Comparison of ENCODE assay signal across 1 cellular context in the genomic region with DNA sequence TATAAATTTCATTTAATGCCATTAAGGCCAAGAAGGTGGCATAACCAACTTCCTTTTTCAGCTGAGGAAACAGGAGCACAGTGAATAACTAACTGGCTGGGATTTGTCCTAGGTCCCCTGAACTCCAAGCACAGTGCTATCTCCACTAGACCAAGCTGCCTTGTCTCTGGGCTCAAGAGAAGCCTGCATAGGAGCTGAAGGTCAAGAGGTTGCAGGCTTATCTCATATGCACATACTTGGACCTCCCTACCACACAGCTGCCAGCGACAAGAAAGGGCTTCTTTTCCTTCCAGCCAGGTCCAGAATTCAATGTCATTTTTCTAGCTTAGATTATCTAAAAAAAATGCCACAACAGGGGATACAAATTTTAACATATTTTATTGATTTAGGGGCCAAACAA.
TF ChIP-seq lines count a peak whose summit lies in the region.

No MANE protein-coding gene starts in this region.

TF ChIP-seq in K562, 482 proteins besides CTCF, POLR2A, EP300 and RAD21 (continues in another document):
- no peak for TF ChIP-seq TAF15 (IDR thresholded peaks at IDR 0.05; ENCODE audit: low read depth, low read length)
- TF ChIP-seq, protein P1, sequence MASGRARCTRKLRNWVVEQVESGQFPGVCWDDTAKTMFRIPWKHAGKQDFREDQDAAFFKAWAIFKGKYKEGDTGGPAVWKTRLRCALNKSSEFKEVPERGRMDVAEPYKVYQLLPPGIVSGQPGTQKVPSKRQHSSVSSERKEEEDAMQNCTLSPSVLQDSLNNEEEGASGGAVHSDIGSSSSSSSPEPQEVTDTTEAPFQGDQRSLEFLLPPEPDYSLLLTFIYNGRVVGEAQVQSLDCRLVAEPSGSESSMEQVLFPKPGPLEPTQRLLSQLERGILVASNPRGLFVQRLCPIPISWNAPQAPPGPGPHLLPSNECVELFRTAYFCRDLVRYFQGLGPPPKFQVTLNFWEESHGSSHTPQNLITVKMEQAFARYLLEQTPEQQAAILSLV (tag; IDR thresholded peaks at IDR 0.05), result no peak
- peak; percentile 78; the same call in 1 of the 2 replicates for TF ChIP-seq ZNF766 (CRISPR knock-in tag; conservative IDR thresholded peaks at IDR 0.05)
- TF ChIP-seq E2F3 (CRISPR knock-in tag; IDR thresholded peaks at IDR 0.05), result no peak
- TF ChIP-seq ZNF695 (CRISPR knock-in tag; IDR thresholded peaks at IDR 0.05), result no peak
- TF ChIP-seq HDAC2 (IDR thresholded peaks at IDR 0.05), result peak; percentile 93
- TF ChIP-seq FOSL1 (tag; conservative IDR thresholded peaks at IDR 0.05), result peak; percentile 45; the same call in 1 of the 2 replicates
- no peak for TF ChIP-seq ZNF57 (CRISPR knock-in tag; IDR thresholded peaks at IDR 0.05)
- no peak for TF ChIP-seq CBX5 (IDR thresholded peaks at IDR 0.05; ENCODE audit: borderline replicate concordance, low read depth)
- TF ChIP-seq ELF2 (CRISPR knock-in tag; IDR thresholded peaks at IDR 0.05), result no peak
- TF ChIP-seq KLF6 (CRISPR knock-in tag; IDR thresholded peaks at IDR 0.05; ENCODE audit: borderline replicate concordance), result no peak
- no peak for TF ChIP-seq ZNF253 (CRISPR knock-in tag; conservative IDR thresholded peaks at IDR 0.05)
- TF ChIP-seq, protein P2, sequence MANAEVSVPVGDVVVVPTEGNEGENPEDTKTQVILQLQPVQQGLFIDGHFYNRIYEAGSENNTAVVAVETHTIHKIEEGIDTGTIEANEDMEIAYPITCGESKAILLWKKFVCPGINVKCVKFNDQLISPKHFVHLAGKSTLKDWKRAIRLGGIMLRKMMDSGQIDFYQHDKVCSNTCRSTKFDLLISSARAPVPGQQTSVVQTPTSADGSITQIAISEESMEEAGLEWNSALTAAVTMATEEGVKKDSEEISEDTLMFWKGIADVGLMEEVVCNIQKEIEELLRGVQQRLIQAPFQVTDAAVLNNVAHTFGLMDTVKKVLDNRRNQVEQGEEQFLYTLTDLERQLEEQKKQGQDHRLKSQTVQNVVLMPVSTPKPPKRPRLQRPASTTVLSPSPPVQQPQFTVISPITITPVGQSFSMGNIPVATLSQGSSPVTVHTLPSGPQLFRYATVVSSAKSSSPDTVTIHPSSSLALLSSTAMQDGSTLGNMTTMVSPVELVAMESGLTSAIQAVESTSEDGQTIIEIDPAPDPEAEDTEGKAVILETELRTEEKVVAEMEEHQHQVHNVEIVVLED (CRISPR knock-in tag; IDR thresholded peaks at IDR 0.05), result no peak
- TF ChIP-seq, protein P3, sequence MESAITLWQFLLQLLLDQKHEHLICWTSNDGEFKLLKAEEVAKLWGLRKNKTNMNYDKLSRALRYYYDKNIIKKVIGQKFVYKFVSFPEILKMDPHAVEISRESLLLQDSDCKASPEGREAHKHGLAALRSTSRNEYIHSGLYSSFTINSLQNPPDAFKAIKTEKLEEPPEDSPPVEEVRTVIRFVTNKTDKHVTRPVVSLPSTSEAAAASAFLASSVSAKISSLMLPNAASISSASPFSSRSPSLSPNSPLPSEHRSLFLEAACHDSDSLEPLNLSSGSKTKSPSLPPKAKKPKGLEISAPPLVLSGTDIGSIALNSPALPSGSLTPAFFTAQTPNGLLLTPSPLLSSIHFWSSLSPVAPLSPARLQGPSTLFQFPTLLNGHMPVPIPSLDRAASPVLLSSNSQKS (CRISPR knock-in tag; IDR thresholded peaks at IDR 0.05), result no peak
- TF ChIP-seq GTF2F1 (IDR thresholded peaks at IDR 0.05; ENCODE audit: low read depth, low read length), result no peak
- TF ChIP-seq ZNF197 (CRISPR knock-in tag; IDR thresholded peaks at IDR 0.05; ENCODE audit: low read depth), result peak; percentile 77; the same call in 1 of the 2 replicates
- TF ChIP-seq GABPB1 (CRISPR knock-in tag; IDR thresholded peaks at IDR 0.05), result no peak
- TF ChIP-seq, protein P4, sequence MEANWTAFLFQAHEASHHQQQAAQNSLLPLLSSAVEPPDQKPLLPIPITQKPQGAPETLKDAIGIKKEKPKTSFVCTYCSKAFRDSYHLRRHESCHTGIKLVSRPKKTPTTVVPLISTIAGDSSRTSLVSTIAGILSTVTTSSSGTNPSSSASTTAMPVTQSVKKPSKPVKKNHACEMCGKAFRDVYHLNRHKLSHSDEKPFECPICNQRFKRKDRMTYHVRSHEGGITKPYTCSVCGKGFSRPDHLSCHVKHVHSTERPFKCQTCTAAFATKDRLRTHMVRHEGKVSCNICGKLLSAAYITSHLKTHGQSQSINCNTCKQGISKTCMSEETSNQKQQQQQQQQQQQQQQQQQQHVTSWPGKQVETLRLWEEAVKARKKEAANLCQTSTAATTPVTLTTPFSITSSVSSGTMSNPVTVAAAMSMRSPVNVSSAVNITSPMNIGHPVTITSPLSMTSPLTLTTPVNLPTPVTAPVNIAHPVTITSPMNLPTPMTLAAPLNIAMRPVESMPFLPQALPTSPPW (CRISPR knock-in tag; IDR thresholded peaks at IDR 0.05), result peak; percentile 32; the same call in 1 of the 2 replicates
- TF ChIP-seq, protein P5, sequence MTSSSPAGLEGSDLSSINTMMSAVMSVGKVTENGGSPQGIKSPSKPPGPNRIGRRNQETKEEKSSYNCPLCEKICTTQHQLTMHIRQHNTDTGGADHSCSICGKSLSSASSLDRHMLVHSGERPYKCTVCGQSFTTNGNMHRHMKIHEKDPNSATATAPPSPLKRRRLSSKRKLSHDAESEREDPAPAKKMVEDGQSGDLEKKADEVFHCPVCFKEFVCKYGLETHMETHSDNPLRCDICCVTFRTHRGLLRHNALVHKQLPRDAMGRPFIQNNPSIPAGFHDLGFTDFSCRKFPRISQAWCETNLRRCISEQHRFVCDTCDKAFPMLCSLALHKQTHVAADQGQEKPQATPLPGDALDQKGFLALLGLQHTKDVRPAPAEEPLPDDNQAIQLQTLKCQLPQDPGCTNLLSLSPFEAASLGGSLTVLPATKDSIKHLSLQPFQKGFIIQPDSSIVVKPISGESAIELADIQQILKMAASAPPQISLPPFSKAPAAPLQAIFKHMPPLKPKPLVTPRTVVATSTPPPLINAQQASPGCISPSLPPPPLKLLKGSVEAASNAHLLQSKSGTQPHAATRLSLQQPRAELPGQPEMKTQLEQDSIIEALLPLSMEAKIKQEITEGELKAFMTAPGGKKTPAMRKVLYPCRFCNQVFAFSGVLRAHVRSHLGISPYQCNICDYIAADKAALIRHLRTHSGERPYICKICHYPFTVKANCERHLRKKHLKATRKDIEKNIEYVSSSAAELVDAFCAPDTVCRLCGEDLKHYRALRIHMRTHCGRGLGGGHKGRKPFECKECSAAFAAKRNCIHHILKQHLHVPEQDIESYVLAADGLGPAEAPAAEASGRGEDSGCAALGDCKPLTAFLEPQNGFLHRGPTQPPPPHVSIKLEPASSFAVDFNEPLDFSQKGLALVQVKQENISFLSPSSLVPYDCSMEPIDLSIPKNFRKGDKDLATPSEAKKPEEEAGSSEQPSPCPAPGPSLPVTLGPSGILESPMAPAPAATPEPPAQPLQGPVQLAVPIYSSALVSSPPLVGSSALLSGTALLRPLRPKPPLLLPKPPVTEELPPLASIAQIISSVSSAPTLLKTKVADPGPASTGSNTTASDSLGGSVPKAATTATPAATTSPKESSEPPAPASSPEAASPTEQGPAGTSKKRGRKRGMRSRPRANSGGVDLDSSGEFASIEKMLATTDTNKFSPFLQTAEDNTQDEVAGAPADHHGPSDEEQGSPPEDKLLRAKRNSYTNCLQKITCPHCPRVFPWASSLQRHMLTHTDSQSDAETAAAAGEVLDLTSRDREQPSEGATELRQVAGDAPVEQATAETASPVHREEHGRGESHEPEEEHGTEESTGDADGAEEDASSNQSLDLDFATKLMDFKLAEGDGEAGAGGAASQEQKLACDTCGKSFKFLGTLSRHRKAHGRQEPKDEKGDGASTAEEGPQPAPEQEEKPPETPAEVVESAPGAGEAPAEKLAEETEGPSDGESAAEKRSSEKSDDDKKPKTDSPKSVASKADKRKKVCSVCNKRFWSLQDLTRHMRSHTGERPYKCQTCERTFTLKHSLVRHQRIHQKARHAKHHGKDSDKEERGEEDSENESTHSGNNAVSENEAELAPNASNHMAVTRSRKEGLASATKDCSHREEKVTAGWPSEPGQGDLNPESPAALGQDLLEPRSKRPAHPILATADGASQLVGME (CRISPR knock-in tag; IDR thresholded peaks at IDR 0.05), result 0 out of 2 replicates have a peak, but pooled peaks have one; percentile 26
- TF ChIP-seq, protein P6, sequence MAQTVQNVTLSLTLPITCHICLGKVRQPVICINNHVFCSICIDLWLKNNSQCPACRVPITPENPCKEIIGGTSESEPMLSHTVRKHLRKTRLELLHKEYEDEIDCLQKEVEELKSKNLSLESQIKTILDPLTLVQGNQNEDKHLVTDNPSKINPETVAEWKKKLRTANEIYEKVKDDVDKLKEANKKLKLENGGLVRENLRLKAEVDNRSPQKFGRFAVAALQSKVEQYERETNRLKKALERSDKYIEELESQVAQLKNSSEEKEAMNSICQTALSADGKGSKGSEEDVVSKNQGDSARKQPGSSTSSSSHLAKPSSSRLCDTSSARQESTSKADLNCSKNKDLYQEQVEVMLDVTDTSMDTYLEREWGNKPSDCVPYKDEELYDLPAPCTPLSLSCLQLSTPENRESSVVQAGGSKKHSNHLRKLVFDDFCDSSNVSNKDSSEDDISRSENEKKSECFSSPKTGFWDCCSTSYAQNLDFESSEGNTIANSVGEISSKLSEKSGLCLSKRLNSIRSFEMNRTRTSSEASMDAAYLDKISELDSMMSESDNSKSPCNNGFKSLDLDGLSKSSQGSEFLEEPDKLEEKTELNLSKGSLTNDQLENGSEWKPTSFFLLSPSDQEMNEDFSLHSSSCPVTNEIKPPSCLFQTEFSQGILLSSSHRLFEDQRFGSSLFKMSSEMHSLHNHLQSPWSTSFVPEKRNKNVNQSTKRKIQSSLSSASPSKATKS (CRISPR knock-in tag; IDR thresholded peaks at IDR 0.05), result no peak
- 0 out of 2 replicates have a peak, but pooled peaks have one; percentile 72 for TF ChIP-seq ELF4 (CRISPR knock-in tag; IDR thresholded peaks at IDR 0.05)
- TF ChIP-seq, protein P7, sequence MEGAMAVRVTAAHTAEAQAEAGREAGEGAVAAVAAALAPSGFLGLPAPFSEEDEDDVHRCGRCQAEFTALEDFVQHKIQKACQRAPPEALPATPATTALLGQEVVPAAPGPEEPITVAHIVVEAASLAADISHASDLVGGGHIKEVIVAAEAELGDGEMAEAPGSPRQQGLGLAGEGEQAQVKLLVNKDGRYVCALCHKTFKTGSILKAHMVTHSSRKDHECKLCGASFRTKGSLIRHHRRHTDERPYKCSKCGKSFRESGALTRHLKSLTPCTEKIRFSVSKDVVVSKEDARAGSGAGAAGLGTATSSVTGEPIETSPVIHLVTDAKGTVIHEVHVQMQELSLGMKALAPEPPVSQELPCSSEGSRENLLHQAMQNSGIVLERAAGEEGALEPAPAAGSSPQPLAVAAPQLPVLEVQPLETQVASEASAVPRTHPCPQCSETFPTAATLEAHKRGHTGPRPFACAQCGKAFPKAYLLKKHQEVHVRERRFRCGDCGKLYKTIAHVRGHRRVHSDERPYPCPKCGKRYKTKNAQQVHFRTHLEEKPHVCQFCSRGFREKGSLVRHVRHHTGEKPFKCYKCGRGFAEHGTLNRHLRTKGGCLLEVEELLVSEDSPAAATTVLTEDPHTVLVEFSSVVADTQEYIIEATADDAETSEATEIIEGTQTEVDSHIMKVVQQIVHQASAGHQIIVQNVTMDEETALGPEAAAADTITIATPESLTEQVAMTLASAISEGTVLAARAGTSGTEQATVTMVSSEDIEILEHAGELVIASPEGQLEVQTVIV (CRISPR knock-in tag; IDR thresholded peaks at IDR 0.05; ENCODE audit: borderline replicate concordance), result no peak
- TF ChIP-seq, protein P8, sequence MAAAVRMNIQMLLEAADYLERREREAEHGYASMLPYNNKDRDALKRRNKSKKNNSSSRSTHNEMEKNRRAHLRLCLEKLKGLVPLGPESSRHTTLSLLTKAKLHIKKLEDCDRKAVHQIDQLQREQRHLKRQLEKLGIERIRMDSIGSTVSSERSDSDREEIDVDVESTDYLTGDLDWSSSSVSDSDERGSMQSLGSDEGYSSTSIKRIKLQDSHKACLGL (CRISPR knock-in tag; IDR thresholded peaks at IDR 0.05; ENCODE audit: borderline replicate concordance, poor library complexity, severe bottlenecking), result no peak
- TF ChIP-seq, protein P9, sequence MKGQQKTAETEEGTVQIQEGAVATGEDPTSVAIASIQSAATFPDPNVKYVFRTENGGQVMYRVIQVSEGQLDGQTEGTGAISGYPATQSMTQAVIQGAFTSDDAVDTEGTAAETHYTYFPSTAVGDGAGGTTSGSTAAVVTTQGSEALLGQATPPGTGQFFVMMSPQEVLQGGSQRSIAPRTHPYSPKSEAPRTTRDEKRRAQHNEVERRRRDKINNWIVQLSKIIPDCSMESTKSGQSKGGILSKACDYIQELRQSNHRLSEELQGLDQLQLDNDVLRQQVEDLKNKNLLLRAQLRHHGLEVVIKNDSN (CRISPR knock-in tag; IDR thresholded peaks at IDR 0.05), result no peak
- TF ChIP-seq, protein P10, sequence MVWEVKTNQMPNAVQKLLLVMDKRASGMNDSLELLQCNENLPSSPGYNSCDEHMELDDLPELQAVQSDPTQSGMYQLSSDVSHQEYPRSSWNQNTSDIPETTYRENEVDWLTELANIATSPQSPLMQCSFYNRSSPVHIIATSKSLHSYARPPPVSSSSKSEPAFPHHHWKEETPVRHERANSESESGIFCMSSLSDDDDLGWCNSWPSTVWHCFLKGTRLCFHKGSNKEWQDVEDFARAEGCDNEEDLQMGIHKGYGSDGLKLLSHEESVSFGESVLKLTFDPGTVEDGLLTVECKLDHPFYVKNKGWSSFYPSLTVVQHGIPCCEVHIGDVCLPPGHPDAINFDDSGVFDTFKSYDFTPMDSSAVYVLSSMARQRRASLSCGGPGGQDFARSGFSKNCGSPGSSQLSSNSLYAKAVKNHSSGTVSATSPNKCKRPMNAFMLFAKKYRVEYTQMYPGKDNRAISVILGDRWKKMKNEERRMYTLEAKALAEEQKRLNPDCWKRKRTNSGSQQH (CRISPR knock-in tag; IDR thresholded peaks at IDR 0.05), result 0 out of 2 replicates have a peak, but pooled peaks have one; percentile 45
- 0 out of 2 replicates have a peak, but pooled peaks have one; percentile 36 for TF ChIP-seq ZEB2 (IDR thresholded peaks at IDR 0.05)
- TF ChIP-seq ETV1 (tag; conservative IDR thresholded peaks at IDR 0.05; ENCODE audit: low read depth), result no peak
- TF ChIP-seq, protein P11, sequence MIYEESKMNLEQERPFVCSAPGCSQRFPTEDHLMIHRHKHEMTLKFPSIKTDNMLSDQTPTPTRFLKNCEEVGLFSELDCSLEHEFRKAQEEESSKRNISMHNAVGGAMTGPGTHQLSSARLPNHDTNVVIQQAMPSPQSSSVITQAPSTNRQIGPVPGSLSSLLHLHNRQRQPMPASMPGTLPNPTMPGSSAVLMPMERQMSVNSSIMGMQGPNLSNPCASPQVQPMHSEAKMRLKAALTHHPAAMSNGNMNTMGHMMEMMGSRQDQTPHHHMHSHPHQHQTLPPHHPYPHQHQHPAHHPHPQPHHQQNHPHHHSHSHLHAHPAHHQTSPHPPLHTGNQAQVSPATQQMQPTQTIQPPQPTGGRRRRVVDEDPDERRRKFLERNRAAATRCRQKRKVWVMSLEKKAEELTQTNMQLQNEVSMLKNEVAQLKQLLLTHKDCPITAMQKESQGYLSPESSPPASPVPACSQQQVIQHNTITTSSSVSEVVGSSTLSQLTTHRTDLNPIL (CRISPR knock-in tag; IDR thresholded peaks at IDR 0.05), result no peak
- TF ChIP-seq GABPB2 (CRISPR knock-in tag; conservative IDR thresholded peaks at IDR 0.05), result no peak
- TF ChIP-seq NR4A1 (CRISPR knock-in tag; IDR thresholded peaks at IDR 0.05), result no peak
- no peak for TF ChIP-seq NR4A1 (tag; IDR thresholded peaks at IDR 0.05)
- TF ChIP-seq, protein P12, sequence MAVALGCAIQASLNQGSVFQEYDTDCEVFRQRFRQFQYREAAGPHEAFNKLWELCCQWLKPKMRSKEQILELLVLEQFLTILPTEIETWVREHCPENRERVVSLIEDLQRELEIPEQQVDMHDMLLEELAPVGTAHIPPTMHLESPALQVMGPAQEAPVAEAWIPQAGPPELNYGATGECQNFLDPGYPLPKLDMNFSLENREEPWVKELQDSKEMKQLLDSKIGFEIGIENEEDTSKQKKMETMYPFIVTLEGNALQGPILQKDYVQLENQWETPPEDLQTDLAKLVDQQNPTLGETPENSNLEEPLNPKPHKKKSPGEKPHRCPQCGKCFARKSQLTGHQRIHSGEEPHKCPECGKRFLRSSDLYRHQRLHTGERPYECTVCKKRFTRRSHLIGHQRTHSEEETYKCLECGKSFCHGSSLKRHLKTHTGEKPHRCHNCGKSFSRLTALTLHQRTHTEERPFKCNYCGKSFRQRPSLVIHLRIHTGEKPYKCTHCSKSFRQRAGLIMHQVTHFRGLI (CRISPR knock-in tag; IDR thresholded peaks at IDR 0.05), result no peak
